ENCODE assay signal across 1 cellular context in the genomic region with DNA sequence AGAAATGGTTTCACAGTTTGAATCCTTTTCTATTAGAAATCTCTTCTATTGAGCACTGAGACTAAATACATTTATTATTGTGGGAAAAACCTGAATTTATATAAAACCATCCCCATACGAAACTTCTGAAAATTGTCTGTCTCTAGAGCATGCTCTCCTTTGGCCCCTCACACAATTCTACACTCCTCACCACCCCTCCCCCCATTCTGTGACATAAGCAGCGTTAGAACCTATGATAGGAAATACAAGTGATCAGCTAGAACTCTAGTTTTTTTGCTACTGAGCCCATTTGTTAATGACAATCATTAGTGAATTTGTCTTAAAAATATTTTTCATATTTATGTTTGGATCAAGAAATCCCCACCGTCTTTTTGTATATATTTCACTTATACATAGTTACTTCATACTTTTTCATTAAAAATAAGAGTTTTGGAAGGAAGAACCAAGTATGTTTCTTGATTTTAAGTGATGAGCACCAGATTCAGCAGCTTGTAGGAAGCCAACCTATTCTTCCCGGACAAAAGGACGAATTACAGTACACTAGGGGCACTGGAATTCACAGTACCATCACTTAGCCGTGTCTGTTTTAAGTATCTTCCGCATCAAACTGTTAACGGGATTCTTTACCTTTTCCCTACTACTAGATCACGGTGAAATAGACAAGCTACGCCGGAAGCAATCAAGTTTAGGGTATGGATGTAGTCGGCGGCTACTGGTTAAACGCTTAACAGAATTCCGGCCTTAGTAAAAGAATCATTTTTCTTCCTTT.
TF ChIP-seq lines count a peak whose summit lies in the region.

No MANE protein-coding gene starts in this region.

TF ChIP-seq in WTC11, 78 proteins besides CTCF, POLR2A, EP300 and RAD21 (continued from another document):
- TF ChIP-seq ZNF317 (CRISPR knock-in tag; IDR thresholded peaks at IDR 0.05; ENCODE audit: borderline replicate concordance, low read depth) (no peak), GRHL2 (CRISPR knock-in tag; IDR thresholded peaks at IDR 0.05; ENCODE audit: insufficient replicate concordance, severe bottlenecking) (no peak), FOXP1 (CRISPR knock-in tag; IDR thresholded peaks at IDR 0.05; ENCODE audit: borderline replicate concordance) (no peak), NR2C2 (CRISPR knock-in tag; IDR thresholded peaks at IDR 0.05) (no peak), TEAD4 (CRISPR knock-in tag; IDR thresholded peaks at IDR 0.05) (no peak), CBFB (CRISPR knock-in tag; IDR thresholded peaks at IDR 0.05; ENCODE audit: low read depth) (no peak), ZNF423 (CRISPR knock-in tag; IDR thresholded peaks at IDR 0.05) (no peak), JAZF1 (CRISPR knock-in tag; IDR thresholded peaks at IDR 0.05) (no peak)
- TF ChIP-seq, protein P1, sequence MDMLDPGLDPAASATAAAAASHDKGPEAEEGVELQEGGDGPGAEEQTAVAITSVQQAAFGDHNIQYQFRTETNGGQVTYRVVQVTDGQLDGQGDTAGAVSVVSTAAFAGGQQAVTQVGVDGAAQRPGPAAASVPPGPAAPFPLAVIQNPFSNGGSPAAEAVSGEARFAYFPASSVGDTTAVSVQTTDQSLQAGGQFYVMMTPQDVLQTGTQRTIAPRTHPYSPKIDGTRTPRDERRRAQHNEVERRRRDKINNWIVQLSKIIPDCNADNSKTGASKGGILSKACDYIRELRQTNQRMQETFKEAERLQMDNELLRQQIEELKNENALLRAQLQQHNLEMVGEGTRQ (CRISPR knock-in tag; IDR thresholded peaks at IDR 0.05), result no peak
- TF ChIP-seq, protein P2, sequence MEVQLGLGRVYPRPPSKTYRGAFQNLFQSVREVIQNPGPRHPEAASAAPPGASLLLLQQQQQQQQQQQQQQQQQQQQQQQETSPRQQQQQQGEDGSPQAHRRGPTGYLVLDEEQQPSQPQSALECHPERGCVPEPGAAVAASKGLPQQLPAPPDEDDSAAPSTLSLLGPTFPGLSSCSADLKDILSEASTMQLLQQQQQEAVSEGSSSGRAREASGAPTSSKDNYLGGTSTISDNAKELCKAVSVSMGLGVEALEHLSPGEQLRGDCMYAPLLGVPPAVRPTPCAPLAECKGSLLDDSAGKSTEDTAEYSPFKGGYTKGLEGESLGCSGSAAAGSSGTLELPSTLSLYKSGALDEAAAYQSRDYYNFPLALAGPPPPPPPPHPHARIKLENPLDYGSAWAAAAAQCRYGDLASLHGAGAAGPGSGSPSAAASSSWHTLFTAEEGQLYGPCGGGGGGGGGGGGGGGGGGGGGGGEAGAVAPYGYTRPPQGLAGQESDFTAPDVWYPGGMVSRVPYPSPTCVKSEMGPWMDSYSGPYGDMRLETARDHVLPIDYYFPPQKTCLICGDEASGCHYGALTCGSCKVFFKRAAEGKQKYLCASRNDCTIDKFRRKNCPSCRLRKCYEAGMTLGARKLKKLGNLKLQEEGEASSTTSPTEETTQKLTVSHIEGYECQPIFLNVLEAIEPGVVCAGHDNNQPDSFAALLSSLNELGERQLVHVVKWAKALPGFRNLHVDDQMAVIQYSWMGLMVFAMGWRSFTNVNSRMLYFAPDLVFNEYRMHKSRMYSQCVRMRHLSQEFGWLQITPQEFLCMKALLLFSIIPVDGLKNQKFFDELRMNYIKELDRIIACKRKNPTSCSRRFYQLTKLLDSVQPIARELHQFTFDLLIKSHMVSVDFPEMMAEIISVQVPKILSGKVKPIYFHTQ (CRISPR knock-in tag; IDR thresholded peaks at IDR 0.05), result no peak
- TF ChIP-seq, protein P3, sequence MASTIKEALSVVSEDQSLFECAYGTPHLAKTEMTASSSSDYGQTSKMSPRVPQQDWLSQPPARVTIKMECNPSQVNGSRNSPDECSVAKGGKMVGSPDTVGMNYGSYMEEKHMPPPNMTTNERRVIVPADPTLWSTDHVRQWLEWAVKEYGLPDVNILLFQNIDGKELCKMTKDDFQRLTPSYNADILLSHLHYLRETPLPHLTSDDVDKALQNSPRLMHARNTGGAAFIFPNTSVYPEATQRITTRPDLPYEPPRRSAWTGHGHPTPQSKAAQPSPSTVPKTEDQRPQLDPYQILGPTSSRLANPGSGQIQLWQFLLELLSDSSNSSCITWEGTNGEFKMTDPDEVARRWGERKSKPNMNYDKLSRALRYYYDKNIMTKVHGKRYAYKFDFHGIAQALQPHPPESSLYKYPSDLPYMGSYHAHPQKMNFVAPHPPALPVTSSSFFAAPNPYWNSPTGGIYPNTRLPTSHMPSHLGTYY (CRISPR knock-in tag; IDR thresholded peaks at IDR 0.05), result no peak
- TF ChIP-seq, protein P4, sequence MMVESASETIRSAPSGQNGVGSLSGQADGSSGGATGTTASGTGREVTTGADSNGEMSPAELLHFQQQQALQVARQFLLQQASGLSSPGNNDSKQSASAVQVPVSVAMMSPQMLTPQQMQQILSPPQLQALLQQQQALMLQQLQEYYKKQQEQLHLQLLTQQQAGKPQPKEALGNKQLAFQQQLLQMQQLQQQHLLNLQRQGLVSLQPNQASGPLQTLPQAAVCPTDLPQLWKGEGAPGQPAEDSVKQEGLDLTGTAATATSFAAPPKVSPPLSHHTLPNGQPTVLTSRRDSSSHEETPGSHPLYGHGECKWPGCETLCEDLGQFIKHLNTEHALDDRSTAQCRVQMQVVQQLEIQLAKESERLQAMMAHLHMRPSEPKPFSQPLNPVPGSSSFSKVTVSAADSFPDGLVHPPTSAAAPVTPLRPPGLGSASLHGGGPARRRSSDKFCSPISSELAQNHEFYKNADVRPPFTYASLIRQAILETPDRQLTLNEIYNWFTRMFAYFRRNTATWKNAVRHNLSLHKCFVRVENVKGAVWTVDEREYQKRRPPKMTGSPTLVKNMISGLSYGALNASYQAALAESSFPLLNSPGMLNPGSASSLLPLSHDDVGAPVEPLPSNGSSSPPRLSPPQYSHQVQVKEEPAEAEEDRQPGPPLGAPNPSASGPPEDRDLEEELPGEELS (CRISPR knock-in tag; IDR thresholded peaks at IDR 0.05), result no peak
- TF ChIP-seq, protein P5, sequence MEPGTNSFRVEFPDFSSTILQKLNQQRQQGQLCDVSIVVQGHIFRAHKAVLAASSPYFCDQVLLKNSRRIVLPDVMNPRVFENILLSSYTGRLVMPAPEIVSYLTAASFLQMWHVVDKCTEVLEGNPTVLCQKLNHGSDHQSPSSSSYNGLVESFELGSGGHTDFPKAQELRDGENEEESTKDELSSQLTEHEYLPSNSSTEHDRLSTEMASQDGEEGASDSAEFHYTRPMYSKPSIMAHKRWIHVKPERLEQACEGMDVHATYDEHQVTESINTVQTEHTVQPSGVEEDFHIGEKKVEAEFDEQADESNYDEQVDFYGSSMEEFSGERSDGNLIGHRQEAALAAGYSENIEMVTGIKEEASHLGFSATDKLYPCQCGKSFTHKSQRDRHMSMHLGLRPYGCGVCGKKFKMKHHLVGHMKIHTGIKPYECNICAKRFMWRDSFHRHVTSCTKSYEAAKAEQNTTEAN (CRISPR knock-in tag; IDR thresholded peaks at IDR 0.05), result no peak
